18 cellular contexts compared by ENCODE assay signal in genomic region chr1:166999090-166999489, GRCh38.
DNase-seq lines count a peak whose midpoint lies in the region; ATAC-seq and TF ChIP-seq lines count a peak whose summit lies in the region.
"Had no signal": no experiment of that assay in that cellular context is flagged by ENCODE, and none has a peak within 500 bp of the region (broad histone marks: within the 10 kb centered on the region; RNA-seq: fewer than 3 reads in every experiment).

No MANE protein-coding gene starts in this region.

- H3K4me3 ChIP-seq in GM12865 (ENCODE audit: low read depth, low read length) (no peak overlapping the region), choroid plexus epithelial cell (ENCODE audit: low read depth, low read length) (no peak overlapping the region)
- H3K4me3 ChIP-seq: heart right ventricle, suprapubic skin had no signal

- peak; percentile 10 for DNase-seq in GM12865 (ENCODE audit: low read depth)
- DNase-seq in choroid plexus epithelial cell (ENCODE audit: low read depth): peak; percentile 60
- no peak for DNase-seq in islet precursor cell
- DNase-seq in retina: no peak
- no peak for DNase-seq in T-helper 1 cell
- no peak for DNase-seq in NCI-H2081 (lab: John Stamatoyannopoulos, UW)
- DNase-seq: activated CD8-positive, alpha-beta memory T cell treated with anti-CD3 and anti-CD28 coated beads, Interleukin-2, amount 50 U/mL, for 48 hours; GF-D8; heart right ventricle; Karpas-422; NCI-H1694; NCI-H510A treated with DMSO at 0.1 percent for 48 hours; OCI-M1; SK-N-SH had no signal

- ATAC-seq in GM19351 (IDR thresholded peaks at IDR 0.05; ENCODE audit: unreplicated experiment) (peak; percentile 49), HG03025 (IDR thresholded peaks at IDR 0.05; ENCODE audit: low FRiP score, unreplicated experiment) (peak; percentile 39)
- ATAC-seq: heart right ventricle, left lobe of liver had no signal

- TF ChIP-seq CTCF in GM12865 (IDR thresholded peaks at IDR 0.05; ENCODE audit: insufficient read depth, low read depth, low read length, missing control alignments) (no peak), choroid plexus epithelial cell (conservative IDR thresholded peaks at IDR 0.05; ENCODE audit: low read depth, low read length) (no peak)

Comparison
In these comparisons a context has a peak if more than half of its experiments do, and no peak if none do; other contexts are left out.
1. DNase-seq: peak in GM12865 (single experiment) and choroid plexus epithelial cell (single experiment); none in islet precursor cell (single experiment), retina (single experiment), T-helper 1 cell (0 of 5) and NCI-H2081 (0 of 2).